Comparison of ENCODE assay signal across 21 cellular contexts in genomic region chr14:32648434-32648833, GRCh38.
DNase-seq lines count a peak whose midpoint lies in the region; FAIRE-seq and TF ChIP-seq lines count a peak whose summit lies in the region.
"Had no signal": no experiment of that assay in that cellular context is flagged by ENCODE, and none has a peak within 500 bp of the region (broad histone marks: within the 10 kb centered on the region; RNA-seq: fewer than 3 reads in every experiment).

No MANE protein-coding gene starts in this region.

- no peak overlapping the region for H2AFZ ChIP-seq in neural cell (ENCODE audit: low read depth, low read length)

- DNase-seq in AG08395 (ENCODE audit: low spot score) (peak; percentile 9), H4 (ENCODE audit: low spot score) (peak; percentile 30), choroid plexus epithelial cell (ENCODE audit: low read depth) (peak; percentile 69), globus pallidus (ENCODE audit: low spot score) (no peak), T-helper 1 cell (no peak), OCI-M1 (lab: John Stamatoyannopoulos, UW) (no peak), small intestine (no peak)
- DNase-seq: activated CD4-positive, alpha-beta T cell treated with anti-CD3 and anti-CD28 coated beads for 36 hours; adrenal gland; GF-D8; NCI-H187; NCI-H69; RPMI8226; stimulated activated CD4-positive, alpha-beta T cell treated with anti-CD3 and anti-CD28 coated beads, Interleukin-1b, Interleukin-23, amount 100 ng/mL, for 48 hours; stimulated activated CD8-positive, alpha-beta memory T cell treated with anti-CD3 and anti-CD28 coated beads, Interleukin-4, amount 100 ng/mL, for 48 hours; T-helper 2 cell; tibial artery had no signal

- H3F3A ChIP-seq in neural cell (ENCODE audit: insufficient read depth, low read length, poor library complexity, severe bottlenecking) = no peaks in the 10 kb centered on the region

- H3K27me3 ChIP-seq in neural cell (ENCODE audit: insufficient read depth, low read depth, low read length) (no peaks in the 10 kb centered on the region), small intestine (ENCODE audit: control insufficient read depth in 2 of 2, insufficient read depth in 2 of 2, low read length in 2 of 2) (no peaks in the 10 kb centered on the region)
- H3K27me3 ChIP-seq: adrenal gland, foreskin keratinocyte, tibial artery had no signal

- TF ChIP-seq EP300 in neural cell (conservative IDR thresholded peaks at IDR 0.05; ENCODE audit: poor library complexity, severe bottlenecking) = peak; percentile 97

- no peaks in the 10 kb centered on the region for H3K9me3 ChIP-seq in neural cell (ENCODE audit: low read length)
- no peaks in the 10 kb centered on the region for H3K9me3 ChIP-seq in small intestine (ENCODE audit: control insufficient read depth, low read depth)
- H3K9me3 ChIP-seq: adrenal gland, tibial artery had no signal

- no peaks in the 10 kb centered on the region for H3K9me2 ChIP-seq in neural cell (ENCODE audit: insufficient read depth, low read length)

- H3K9ac ChIP-seq in neural cell (ENCODE audit: low read length) = no peak overlapping the region

- no peak for FAIRE-seq in small intestine (lab: Jason Lieb, UNC)
- FAIRE-seq: GM18507, K562 had no signal

- TF ChIP-seq CTCF in choroid plexus epithelial cell (conservative IDR thresholded peaks at IDR 0.05; ENCODE audit: low read depth, low read length) (no peak), neural cell (IDR thresholded peaks at IDR 0.05; ENCODE audit: poor library complexity, severe bottlenecking) (no peak)

- H3K79me2 ChIP-seq in neural cell (replicated peaks; ENCODE audit: insufficient read depth, low read length) = no peaks in the 10 kb centered on the region

- H3K36me3 ChIP-seq in neural cell (ENCODE audit: insufficient read depth, low read length) (no peaks in the 10 kb centered on the region), small intestine (ENCODE audit: control insufficient read depth in 2 of 2, insufficient read depth in 2 of 2, low read length in 2 of 2) (no peaks in the 10 kb centered on the region)
- H3K36me3 ChIP-seq: adrenal gland had no signal

- no peak for TF ChIP-seq RAD21 in neural cell (conservative IDR thresholded peaks at IDR 0.05)

- H3K4me3 ChIP-seq in choroid plexus epithelial cell (ENCODE audit: low read depth, low read length) (no peak overlapping the region), neural cell (ENCODE audit: low read length) (no peak overlapping the region), small intestine (ENCODE audit: low read depth in 1 of 2, low read length in 2 of 2) (no peak overlapping the region)
- H3K4me3 ChIP-seq: adrenal gland, K562, tibial artery had no signal

- no peaks in the 10 kb centered on the region for H3K4me1 ChIP-seq in small intestine (ENCODE audit: control insufficient read depth in 2 of 2, insufficient read depth in 1 of 2, low read depth in 1 of 2, low read length in 1 of 2)
- H3K4me1 ChIP-seq: adrenal gland, foreskin keratinocyte had no signal

- no peak overlapping the region for H3K27ac ChIP-seq in neural cell (ENCODE audit: low read length)
- no peak overlapping the region for H3K27ac ChIP-seq in small intestine (ENCODE audit: low read depth in 1 of 2, low read length in 1 of 2)
- H3K27ac ChIP-seq: adrenal gland, foreskin keratinocyte, tibial artery had no signal

- H4K20me1 ChIP-seq in neural cell (ENCODE audit: insufficient read depth) = no peaks in the 10 kb centered on the region

- no peak overlapping the region for H3K4me2 ChIP-seq in neural cell (ENCODE audit: low read length)

TF ChIP-seq in neural cell, 6 proteins besides CTCF, POLR2A, EP300 and RAD21:
- no peak for TF ChIP-seq EZH2 (IDR thresholded peaks at IDR 0.05; ENCODE audit: borderline replicate concordance, insufficient read depth, low read length, poor library complexity, severe bottlenecking)
- peak; percentile 99 for TF ChIP-seq POLR2AphosphoS5 (IDR thresholded peaks at IDR 0.05)
- TF ChIP-seq REST (IDR thresholded peaks at IDR 0.05; ENCODE audit: borderline replicate concordance) = peak; percentile 45

Comparison
In these comparisons a context has a peak if more than half of its experiments do, and no peak if none do; other contexts are left out.
1. DNase-seq: peak in AG08395 (single experiment), H4 (single experiment) and choroid plexus epithelial cell (single experiment); none in globus pallidus (single experiment), T-helper 1 cell (0 of 5), OCI-M1 (single experiment) and small intestine (single experiment).